In the genomic region with DNA sequence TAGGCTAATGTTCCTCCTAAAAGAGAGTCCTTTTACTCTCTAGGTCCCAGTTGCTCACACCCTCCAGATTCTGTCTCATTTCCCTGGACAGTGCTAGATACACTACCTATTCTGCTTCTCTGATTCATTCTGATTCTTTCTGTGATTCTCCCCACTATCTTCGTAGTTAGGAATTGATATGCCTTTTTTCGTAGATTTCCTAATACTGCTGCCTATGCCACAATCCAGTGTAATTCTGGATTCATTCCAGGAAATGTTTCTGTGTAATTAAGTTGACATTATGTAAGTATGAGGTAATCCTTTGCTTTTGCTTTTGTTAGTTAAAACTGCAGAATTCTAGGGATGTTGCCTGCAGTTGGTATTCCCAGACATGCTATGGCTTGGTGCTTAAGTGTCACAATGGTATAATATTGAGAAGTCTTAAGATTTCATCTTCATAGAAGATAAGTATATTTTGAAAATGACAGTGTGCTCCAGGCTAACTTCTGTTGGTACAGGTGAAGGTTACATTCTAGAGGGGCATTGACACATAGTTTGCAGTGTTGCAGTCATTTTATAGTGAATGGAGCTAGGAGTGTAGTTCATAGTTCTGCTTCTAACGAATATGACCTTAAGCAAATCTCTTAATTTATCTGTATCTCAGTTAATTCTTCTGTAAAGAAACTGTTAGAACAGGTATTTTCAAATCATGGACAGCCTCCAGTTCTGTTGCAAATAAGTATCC, we compare ENCODE assay signal across 19 cellular contexts. TPM values are rescaled to one million over a fixed set of nuclear protein-coding genes. Genes with fewer than 3 reads are reported as not detected.
A peak's percentile ranks its signal among the peaks of the same experiment; 100 is the strongest.
DNase-seq lines count a peak whose midpoint lies in the region; ATAC-seq and TF ChIP-seq lines count a peak whose summit lies in the region.
"Had no signal": no experiment of that assay in that cellular context is flagged by ENCODE, and none has a peak within 500 bp of the region (broad histone marks: within the 10 kb centered on the region; RNA-seq: fewer than 3 reads in every experiment).

No MANE protein-coding gene starts in this region.

- intact Hi-C loops in right lobe of liver (cut with DNase I): no loop called here
- intact Hi-C loops in activated CD4-positive, alpha-beta memory T cell treated with anti-CD3 and anti-CD28 coated beads for 36 hours (cut with micrococcal nuclease): no loop called here

- no peak overlapping the region for H3K4me2 ChIP-seq in fibroblast of lung (ENCODE audit: extremely low read depth, insufficient read depth, low read length)
- H3K4me2 ChIP-seq: smooth muscle cell had no signal

- H3K27me3 ChIP-seq in fibroblast of lung (ENCODE audit: control insufficient read depth, insufficient read depth, low read length) (no peaks in the 10 kb centered on the region), right lobe of liver (no peaks in the 10 kb centered on the region), BE2C (no peaks in the 10 kb centered on the region)
- H3K27me3 ChIP-seq: adrenal gland, heart left ventricle had no signal

- no peak overlapping the region for H2AFZ ChIP-seq in fibroblast of lung (ENCODE audit: low read length)

- 31% methylated on average over 3 of the region's 3 CpGs for WGBS in right lobe of liver (ENCODE audit: insufficient coverage, low coverage, low lambda C conversion rate, missing lambda C conversion rate)

- no peak for TF ChIP-seq POLR2A in right lobe of liver (IDR thresholded peaks at IDR 0.05)

- H3K36me3 ChIP-seq in fibroblast of lung (ENCODE audit: control insufficient read depth, insufficient read depth, low read length) (peaks cover 1% of the 10 kb centered on the region), right lobe of liver (peaks cover 0 to 13% (median 0%) of the 10 kb centered on the region in 4 donors), BE2C (peaks cover 18% of the 10 kb centered on the region; the same call in 1 of the 2 replicates)

- CTCF ChIA-PET in activated CD4-positive, alpha-beta memory T cell treated with anti-CD3 and anti-CD28 coated beads for 36 hours (lab: Charles Lee): no interaction called here

- H3K4me1 ChIP-seq in fibroblast of lung (ENCODE audit: control insufficient read depth, extremely low read depth, insufficient read depth, low read length) (no peaks in the 10 kb centered on the region), right lobe of liver (peaks cover 0 to 7% (median 2%) of the 10 kb centered on the region in 4 donors), BE2C (peaks cover 34% of the 10 kb centered on the region)

- H3K9me3 Mint-ChIP-seq in activated CD4-positive, alpha-beta memory T cell treated with anti-CD3 and anti-CD28 coated beads for 36 hours: no peaks in the 10 kb centered on the region
- H3K9me3 Mint-ChIP-seq: activated B cell treated with CpG ODN at 0.5 μM for 24 hours had no signal

- peak; percentile 64 for DNase-seq in AG09319 (ENCODE audit: extremely low read depth, low read depth)
- DNase-seq in M059J (ENCODE audit: low read depth): peak; percentile 16
- DNase-seq in fibroblast of lung (ENCODE audit: low read depth in 2 of 2): peak; percentile 47 to 77
- no peak for DNase-seq in right lobe of liver
- no peak for DNase-seq in activated CD4-positive, alpha-beta memory T cell treated with anti-CD3 and anti-CD28 coated beads for 36 hours
- no peak for DNase-seq in NCI-H187 treated with DMSO at 0.1 percent for 48 hours (lab: John Stamatoyannopoulos, UW)
- DNase-seq in BE2C: no peak
- DNase-seq: activated B cell treated with CpG ODN at 0.5 μM for 24 hours; activated CD8-positive, alpha-beta memory T cell treated with anti-CD3 and anti-CD28 coated beads for 24 hours; adrenal gland; heart left ventricle; NCI-H524; SHP77; T-helper 2 cell had no signal

- no peak overlapping the region for H3K27ac ChIP-seq in fibroblast of lung (ENCODE audit: insufficient read depth, low read length)
- peak overlapping the region in 2 of 3 donors; percentile 61 to 78 for H3K27ac ChIP-seq in right lobe of liver
- H3K27ac ChIP-seq: epithelial cell of prostate had no signal

- no peak for TF ChIP-seq CTCF in AG09319 (IDR thresholded peaks at IDR 0.05; ENCODE audit: low read depth, low read length)
- TF ChIP-seq CTCF in fibroblast of lung (conservative IDR thresholded peaks at IDR 0.05 in 1 of 2, IDR thresholded peaks at IDR 0.05 in 1 of 2; ENCODE audit: low read depth in 1 of 2, low read length in 2 of 2): no peak
- no peak for TF ChIP-seq CTCF in right lobe of liver (IDR thresholded peaks at IDR 0.05)
- no peak for TF ChIP-seq CTCF in BE2C (IDR thresholded peaks at IDR 0.05; ENCODE audit: low read depth, low read length)

- H3K9ac ChIP-seq in fibroblast of lung (ENCODE audit: insufficient read depth, low read length): no peak overlapping the region

- H3K4me3 ChIP-seq in fibroblast of lung (replicated peaks in 1 of 4; ENCODE audit: control extremely low read depth in 1 of 4, insufficient read depth in 1 of 4, low read depth in 3 of 4, low read length in 4 of 4) (no peak overlapping the region), right lobe of liver (no peak overlapping the region), BE2C (ENCODE audit: low read depth, low read length) (no peak overlapping the region)
- H3K4me3 ChIP-seq: adrenal gland, heart left ventricle, smooth muscle cell had no signal

- H3K36me3 Mint-ChIP-seq in activated CD4-positive, alpha-beta memory T cell treated with anti-CD3 and anti-CD28 coated beads for 36 hours: peaks cover 53% of the 10 kb centered on the region

- no peaks in the 10 kb centered on the region for H4K20me1 ChIP-seq in fibroblast of lung (ENCODE audit: control insufficient read depth, extremely low read depth, insufficient read depth, low read length)

- H3K4me3 Mint-ChIP-seq in activated CD4-positive, alpha-beta memory T cell treated with anti-CD3 and anti-CD28 coated beads for 36 hours: no peak overlapping the region
- H3K4me3 Mint-ChIP-seq: activated B cell treated with CpG ODN at 0.5 μM for 24 hours, IgD-negative memory B cell had no signal

- H3K27ac Mint-ChIP-seq in activated CD4-positive, alpha-beta memory T cell treated with anti-CD3 and anti-CD28 coated beads for 36 hours: no peak overlapping the region
- H3K27ac Mint-ChIP-seq: activated B cell treated with CpG ODN at 0.5 μM for 24 hours; activated T-helper 2 cell treated with anti-CD3 and anti-CD28 coated beads, Interferon-gamma antibody, Interleukin-2, Interleukin-4, amounts not matched to agents 10 μg/mL and 5 μg/mL and 100 μg/mL, durations not matched to agents 14 hours and 24 hours and 36 hours; IgD-negative memory B cell had no signal

- ATAC-seq in right lobe of liver: peak; percentile 79 to 94 (median 88)
- no peak for ATAC-seq in GM21515 (IDR thresholded peaks at IDR 0.05; ENCODE audit: unreplicated experiment)

- H3K9me3 ChIP-seq in fibroblast of lung (ENCODE audit: control insufficient read depth, insufficient read depth, low read depth, low read length): no peaks in the 10 kb centered on the region
- H3K9me3 ChIP-seq in right lobe of liver: no peaks in the 10 kb centered on the region
- H3K9me3 ChIP-seq in BE2C: no peaks in the 10 kb centered on the region
- H3K9me3 ChIP-seq: adrenal gland, heart left ventricle had no signal

- POLR2A ChIA-PET in activated CD4-positive, alpha-beta memory T cell treated with anti-CD3 and anti-CD28 coated beads for 36 hours (lab: Charles Lee): no interaction called here

- peaks cover 10% of the 10 kb centered on the region for H3K4me1 Mint-ChIP-seq in activated CD4-positive, alpha-beta memory T cell treated with anti-CD3 and anti-CD28 coated beads for 36 hours (ENCODE audit: low read depth)
- H3K4me1 Mint-ChIP-seq: activated B cell treated with CpG ODN at 0.5 μM for 24 hours, IgD-negative memory B cell had no signal

- H3K27me3 Mint-ChIP-seq in activated CD4-positive, alpha-beta memory T cell treated with anti-CD3 and anti-CD28 coated beads for 36 hours: no peaks in the 10 kb centered on the region
- H3K27me3 Mint-ChIP-seq: IgD-negative memory B cell had no signal

- H3K79me2 ChIP-seq in fibroblast of lung (ENCODE audit: control insufficient read depth, insufficient read depth, low read length): no peaks in the 10 kb centered on the region

RNA-seq across cellular contexts. Expression of a gene that starts 54.3 kb away (rescaled TPM):
- 22.0 and 23.8 TPM in 2 replicates for total RNA-seq in M059J (2014; rRNA removed; shearing (Covaris generic))
- total RNA-seq in fibroblast of lung (36.7 and 46.1 TPM in 2 replicates), right lobe of liver (10 to 100 TPM; 10.9 to 27.6 (median 15.6) TPM)
- 23.1 and 23.7 TPM in 2 replicates for polyA plus RNA-seq in fibroblast of lung
- 20.1 and 21.1 TPM in 2 replicates for polyA plus RNA-seq in fibroblast of lung (2012)
- 15.4 and 19.3 TPM in 2 replicates for polyA minus RNA-seq in fibroblast of lung (ENCODE audit: low replicate concordance)
- total RNA-seq in activated CD4-positive, alpha-beta memory T cell treated with anti-CD3 and anti-CD28 coated beads for 36 hours: 10 to 100 TPM; 35.9 to 36.1 TPM
- polyA plus RNA-seq in BE2C (2012; ENCODE audit: insufficient read depth, insufficient read length, low read depth): 68.2 TPM

Comparison
In these comparisons a context has a peak if more than half of its experiments do, and no peak if none do; other contexts are left out.
1. DNase-seq: peak in AG09319 (single experiment), M059J (single experiment) and fibroblast of lung (2 of 2); none in right lobe of liver (0 of 3), activated CD4-positive, alpha-beta memory T cell treated with anti-CD3 and anti-CD28 coated beads for 36 hours (single experiment), NCI-H187 treated with DMSO at 0.1 percent for 48 hours (single experiment) and BE2C (single experiment).